Comparison of ENCODE assay signal across 13 cellular contexts in genomic region chr1:15938628-15939161, GRCh38. TPM values are rescaled to one million over a fixed set of nuclear protein-coding genes. Genes with fewer than 3 reads are reported as not detected.
DNase-seq lines count a peak whose midpoint lies in the region; ATAC-seq and TF ChIP-seq lines count a peak whose summit lies in the region.
"Had no signal": no experiment of that assay in that cellular context is flagged by ENCODE, and none has a peak within 500 bp of the region (broad histone marks: within the 10 kb centered on the region; RNA-seq: fewer than 3 reads in every experiment).

No MANE protein-coding gene starts in this region.

- H3K9me3 ChIP-seq in subcutaneous abdominal adipose tissue (ENCODE audit: control insufficient read depth in 5 of 5, low read length in 5 of 5) = no peaks in the 10 kb centered on the region
- H3K9me3 ChIP-seq: SJSA1 had no signal

- no peak overlapping the region for H3K4me3 ChIP-seq in subcutaneous abdominal adipose tissue (ENCODE audit: low read depth in 1 of 5, low read length in 5 of 5)
- H3K4me3 ChIP-seq: SJSA1 had no signal

- peak overlapping the region; percentile 66 for H3K27ac Mint-ChIP-seq in activated CD4-positive, alpha-beta memory T cell treated with anti-CD3 and anti-CD28 coated beads for 36 hours
- H3K27ac Mint-ChIP-seq in activated CD4-positive, alpha-beta memory T cell treated with anti-CD3 and anti-CD28 coated beads, Interleukin-2, amount 10 ng/mL, durations not matched to agents 7 days and 5 days = no peak overlapping the region
- H3K27ac Mint-ChIP-seq in activated naive CD8-positive, alpha-beta T cell treated with anti-CD3 and anti-CD28 coated beads for 36 hours = peak overlapping the region; percentile 76
- H3K27ac Mint-ChIP-seq in memory B cell = peak overlapping the region; percentile 67

- H3K36me3 ChIP-seq in subcutaneous abdominal adipose tissue (ENCODE audit: control insufficient read depth in 5 of 5, insufficient read depth in 5 of 5, low read length in 5 of 5) = peaks cover 0 to 96% (median 88%) of the 10 kb centered on the region in 5 donors

- CTCF ChIA-PET in activated CD4-positive, alpha-beta memory T cell treated with anti-CD3 and anti-CD28 coated beads for 36 hours (lab: Charles Lee) = interaction anchor here (1.7 to 1.8 kb wide), 2 partner anchors 71 to 123 kb away, joined by 4 to 8 read pairs; no protein-coding TSS in a partner anchor
- CTCF ChIA-PET in activated CD4-positive, alpha-beta memory T cell treated with anti-CD3 and anti-CD28 coated beads, Interleukin-2, amount 10 ng/mL, durations not matched to agents 7 days and 5 days (lab: Charles Lee) = no interaction called here

- H3K4me1 Mint-ChIP-seq in activated CD4-positive, alpha-beta memory T cell treated with anti-CD3 and anti-CD28 coated beads for 36 hours (ENCODE audit: low read depth) = peaks cover 10% of the 10 kb centered on the region
- H3K4me1 Mint-ChIP-seq in activated CD4-positive, alpha-beta memory T cell treated with anti-CD3 and anti-CD28 coated beads, Interleukin-2, amount 10 ng/mL, durations not matched to agents 7 days and 5 days = peaks cover 4% of the 10 kb centered on the region
- H3K4me1 Mint-ChIP-seq in activated naive CD8-positive, alpha-beta T cell treated with anti-CD3 and anti-CD28 coated beads for 36 hours = peaks cover 10% of the 10 kb centered on the region
- H3K4me1 Mint-ChIP-seq in memory B cell = peaks cover 6% of the 10 kb centered on the region

- peaks cover 54% of the 10 kb centered on the region for H3K36me3 Mint-ChIP-seq in activated CD4-positive, alpha-beta memory T cell treated with anti-CD3 and anti-CD28 coated beads for 36 hours
- peaks cover 63% of the 10 kb centered on the region for H3K36me3 Mint-ChIP-seq in activated CD4-positive, alpha-beta memory T cell treated with anti-CD3 and anti-CD28 coated beads, Interleukin-2, amount 10 ng/mL, durations not matched to agents 7 days and 5 days (ENCODE audit: low read depth)
- peaks cover 23% of the 10 kb centered on the region for H3K36me3 Mint-ChIP-seq in activated naive CD8-positive, alpha-beta T cell treated with anti-CD3 and anti-CD28 coated beads for 36 hours
- H3K36me3 Mint-ChIP-seq in memory B cell = peaks cover 28% of the 10 kb centered on the region

- POLR2A ChIA-PET in activated CD4-positive, alpha-beta memory T cell treated with anti-CD3 and anti-CD28 coated beads for 36 hours (lab: Charles Lee) = interaction anchor here (0.6 to 1.0 kb wide), 3 partner anchors 12 to 143 kb away, joined by 3 read pairs; no protein-coding TSS in a partner anchor
- POLR2A ChIA-PET in activated CD4-positive, alpha-beta memory T cell treated with anti-CD3 and anti-CD28 coated beads, Interleukin-2, amount 10 ng/mL, durations not matched to agents 7 days and 5 days (lab: Charles Lee) = interaction anchor here (1.3 kb wide), 2 partner anchors 11 to 22 kb away, joined by 3 read pairs; no protein-coding TSS in a partner anchor

- ATAC-seq in memory B cell (ENCODE audit: low read depth) (no peak), GM18519 (IDR thresholded peaks at IDR 0.05; ENCODE audit: low FRiP score, unreplicated experiment) (no peak)

- no peak for DNase-seq in activated CD4-positive, alpha-beta memory T cell treated with anti-CD3 and anti-CD28 coated beads for 36 hours
- no peak for DNase-seq in activated CD4-positive, alpha-beta memory T cell treated with anti-CD3 and anti-CD28 coated beads, Interleukin-2, amount 10 ng/mL, durations not matched to agents 7 days and 5 days
- no peak for DNase-seq in activated naive CD8-positive, alpha-beta T cell treated with anti-CD3 and anti-CD28 coated beads for 36 hours
- DNase-seq in memory B cell (ENCODE audit: low spot score in 2 of 2) (no peak), NCI-H345 (lab: John Stamatoyannopoulos, UW) (no peak), GM13977 (ENCODE audit: low spot score) (no peak)
- DNase-seq: ACHN; activated CD4-positive, alpha-beta T cell treated with anti-CD3 and anti-CD28 coated beads, Interleukin-2, amount 50 U/mL, for 4 hours; mesendoderm had no signal

- peak overlapping the region; percentile 72 for H3K27ac ChIP-seq in subcutaneous abdominal adipose tissue (ENCODE audit: low read depth, low read length)
- H3K27ac ChIP-seq: KMS-11, SJSA1 had no signal

- peaks cover 0 to 12% (median 9%) of the 10 kb centered on the region in 5 donors for H3K4me1 ChIP-seq in subcutaneous abdominal adipose tissue (ENCODE audit: control insufficient read depth in 5 of 5, insufficient read depth in 5 of 5, low read length in 5 of 5)

- in situ Hi-C loops in GM13977 (cut with MboI; ENCODE audit: low pct_unique_long_range_greater_than_20kb, low sequenced_read_pairs, unreplicated experiment) = no loop called here

- H3K9ac ChIP-seq in subcutaneous abdominal adipose tissue (ENCODE audit: low read length in 5 of 5) = peak overlapping the region in 2 of 5 donors; percentile 26 to 30
- H3K9ac ChIP-seq: KMS-11 had no signal

- H3K4me3 Mint-ChIP-seq in activated CD4-positive, alpha-beta memory T cell treated with anti-CD3 and anti-CD28 coated beads for 36 hours = no peak overlapping the region
- H3K4me3 Mint-ChIP-seq in activated CD4-positive, alpha-beta memory T cell treated with anti-CD3 and anti-CD28 coated beads, Interleukin-2, amount 10 ng/mL, durations not matched to agents 7 days and 5 days = no peak overlapping the region
- no peak overlapping the region for H3K4me3 Mint-ChIP-seq in activated naive CD8-positive, alpha-beta T cell treated with anti-CD3 and anti-CD28 coated beads for 36 hours
- H3K4me3 Mint-ChIP-seq in memory B cell = no peak overlapping the region

- H3K27me3 Mint-ChIP-seq in activated CD4-positive, alpha-beta memory T cell treated with anti-CD3 and anti-CD28 coated beads for 36 hours = no peaks in the 10 kb centered on the region
- H3K27me3 Mint-ChIP-seq in activated CD4-positive, alpha-beta memory T cell treated with anti-CD3 and anti-CD28 coated beads, Interleukin-2, amount 10 ng/mL, durations not matched to agents 7 days and 5 days = no peaks in the 10 kb centered on the region
- H3K27me3 Mint-ChIP-seq in activated naive CD8-positive, alpha-beta T cell treated with anti-CD3 and anti-CD28 coated beads for 36 hours = no peaks in the 10 kb centered on the region
- no peaks in the 10 kb centered on the region for H3K27me3 Mint-ChIP-seq in memory B cell

- no peaks in the 10 kb centered on the region for H3K9me3 Mint-ChIP-seq in activated CD4-positive, alpha-beta memory T cell treated with anti-CD3 and anti-CD28 coated beads for 36 hours
- H3K9me3 Mint-ChIP-seq in activated CD4-positive, alpha-beta memory T cell treated with anti-CD3 and anti-CD28 coated beads, Interleukin-2, amount 10 ng/mL, durations not matched to agents 7 days and 5 days = no peaks in the 10 kb centered on the region
- H3K9me3 Mint-ChIP-seq in activated naive CD8-positive, alpha-beta T cell treated with anti-CD3 and anti-CD28 coated beads for 36 hours = no peaks in the 10 kb centered on the region
- H3K9me3 Mint-ChIP-seq in memory B cell = no peaks in the 10 kb centered on the region

- no peaks in the 10 kb centered on the region for H3K27me3 ChIP-seq in subcutaneous abdominal adipose tissue (ENCODE audit: control insufficient read depth in 5 of 5, insufficient read depth in 4 of 5, low read length in 5 of 5)
- H3K27me3 ChIP-seq: SJSA1 had no signal

- TF ChIP-seq CTCF in GM13977 (IDR thresholded peaks at IDR 0.05; ENCODE audit: extremely low read depth, insufficient read depth, missing control alignments) = no peak

- intact Hi-C loops in activated CD4-positive, alpha-beta memory T cell treated with anti-CD3 and anti-CD28 coated beads for 36 hours (cut with micrococcal nuclease) = no loop called here

RNA-seq across cellular contexts. Expression of gene ZBTB17, which starts 37.2 kb away (rescaled TPM):
- total RNA-seq in activated CD4-positive, alpha-beta memory T cell treated with anti-CD3 and anti-CD28 coated beads for 36 hours = 10 to 100 TPM; 52.7 to 58.8 TPM
- total RNA-seq in activated CD4-positive, alpha-beta memory T cell treated with anti-CD3 and anti-CD28 coated beads, Interleukin-2, amount 10 ng/mL, durations not matched to agents 7 days and 5 days = 10 to 100 TPM; 43.8 to 48.0 TPM
- 10 to 100 TPM; 52.3 to 56.1 TPM for total RNA-seq in activated naive CD8-positive, alpha-beta T cell treated with anti-CD3 and anti-CD28 coated beads for 36 hours
